ENCODE assay signal across 9 cellular contexts in genomic region chr9:72871685-72872084, GRCh38.
DNase-seq lines count a peak whose midpoint lies in the region; ATAC-seq and TF ChIP-seq lines count a peak whose summit lies in the region.
"Had no signal": no experiment of that assay in that cellular context is flagged by ENCODE, and none has a peak within 500 bp of the region (broad histone marks: within the 10 kb centered on the region; RNA-seq: fewer than 3 reads in every experiment).

No MANE protein-coding gene starts in this region.

- H3K9me3 Mint-ChIP-seq in glutamatergic neuron (ENCODE audit: unreplicated experiment): no peaks in the 10 kb centered on the region
- H3K9me3 Mint-ChIP-seq in stimulated activated memory B cell treated with anti-CD40 and anti-IgM and Interleukin-4, amounts not matched to agents 10 μg/mL and 1 μg/mL and 100 μg/mL, for 72 hours: peaks cover 3% of the 10 kb centered on the region
- H3K9me3 Mint-ChIP-seq in activated CD4-positive, alpha-beta T cell treated with anti-CD3 and anti-CD28 coated beads, Interleukin-2, amount 10 ng/mL, durations not matched to agents 7 days and 5 days: no peaks in the 10 kb centered on the region

- no peak for TF ChIP-seq EP300 in transverse colon (IDR thresholded peaks at IDR 0.05; ENCODE audit: low read depth)

- no peaks in the 10 kb centered on the region for H3K36me3 ChIP-seq in transverse colon
- H3K36me3 ChIP-seq: stomach had no signal

- TF ChIP-seq POLR2A in transverse colon (IDR thresholded peaks at IDR 0.05): no peak

- no peak for ATAC-seq in stimulated activated memory B cell treated with anti-CD40 and anti-IgM and Interleukin-4, amounts not matched to agents 10 μg/mL and 1 μg/mL and 100 μg/mL, for 72 hours

- 16 to 23% methylated on average over 3 of the region's 3 CpGs for WGBS in transverse colon (ENCODE audit: low coverage in 1 of 2), 2 donors

- H3K4me1 Mint-ChIP-seq in glutamatergic neuron (ENCODE audit: low read depth, unreplicated experiment): no peaks in the 10 kb centered on the region
- no peaks in the 10 kb centered on the region for H3K4me1 Mint-ChIP-seq in stimulated activated memory B cell treated with anti-CD40 and anti-IgM and Interleukin-4, amounts not matched to agents 10 μg/mL and 1 μg/mL and 100 μg/mL, for 72 hours
- H3K4me1 Mint-ChIP-seq in activated CD4-positive, alpha-beta T cell treated with anti-CD3 and anti-CD28 coated beads, Interleukin-2, amount 10 ng/mL, durations not matched to agents 7 days and 5 days: no peaks in the 10 kb centered on the region

- CTCF ChIA-PET in activated CD4-positive, alpha-beta T cell treated with anti-CD3 and anti-CD28 coated beads, Interleukin-2, amount 10 ng/mL, durations not matched to agents 7 days and 5 days (lab: Charles Lee): no interaction called here

- peak; percentile 68 for TF ChIP-seq CTCF in glutamatergic neuron (IDR thresholded peaks at IDR 0.05; ENCODE audit: partially characterized antibody, unreplicated experiment)
- peak; percentile 43 to 68 (median 52) for TF ChIP-seq CTCF in transverse colon (IDR thresholded peaks at IDR 0.05)

- H3K36me3 Mint-ChIP-seq in glutamatergic neuron (ENCODE audit: unreplicated experiment): no peaks in the 10 kb centered on the region
- no peaks in the 10 kb centered on the region for H3K36me3 Mint-ChIP-seq in stimulated activated memory B cell treated with anti-CD40 and anti-IgM and Interleukin-4, amounts not matched to agents 10 μg/mL and 1 μg/mL and 100 μg/mL, for 72 hours
- no peaks in the 10 kb centered on the region for H3K36me3 Mint-ChIP-seq in activated CD4-positive, alpha-beta T cell treated with anti-CD3 and anti-CD28 coated beads, Interleukin-2, amount 10 ng/mL, durations not matched to agents 7 days and 5 days (ENCODE audit: low read depth)

- H3K27me3 Mint-ChIP-seq in glutamatergic neuron (ENCODE audit: unreplicated experiment): peaks cover 2% of the 10 kb centered on the region
- no peaks in the 10 kb centered on the region for H3K27me3 Mint-ChIP-seq in stimulated activated memory B cell treated with anti-CD40 and anti-IgM and Interleukin-4, amounts not matched to agents 10 μg/mL and 1 μg/mL and 100 μg/mL, for 72 hours
- H3K27me3 Mint-ChIP-seq in activated CD4-positive, alpha-beta T cell treated with anti-CD3 and anti-CD28 coated beads, Interleukin-2, amount 10 ng/mL, durations not matched to agents 7 days and 5 days: peaks cover 2% of the 10 kb centered on the region

- no peak overlapping the region for H3K4me3 ChIP-seq in transverse colon
- H3K4me3 ChIP-seq: stomach had no signal

- POLR2A ChIA-PET in activated CD4-positive, alpha-beta T cell treated with anti-CD3 and anti-CD28 coated beads, Interleukin-2, amount 10 ng/mL, durations not matched to agents 7 days and 5 days (lab: Charles Lee): no interaction called here

- H3K9me3 ChIP-seq in transverse colon: no peaks in the 10 kb centered on the region
- H3K9me3 ChIP-seq: stomach had no signal

- peak; percentile 3 for DNase-seq in SIG-M5 treated with dmso at 0.1 percent for 504 hours (lab: John Stamatoyannopoulos, UW; ENCODE audit: unreplicated experiment)
- no peak for DNase-seq in SIG-M5 (lab: John Stamatoyannopoulos, UW)
- peak; percentile 26 for DNase-seq in SW480 (ENCODE audit: low spot score)
- no peak for DNase-seq in glutamatergic neuron
- DNase-seq in transverse colon: no peak
- no peak for DNase-seq in Ammon's horn (ENCODE audit: low spot score)
- no peak for DNase-seq in activated CD4-positive, alpha-beta T cell treated with anti-CD3 and anti-CD28 coated beads, Interleukin-2, amount 10 ng/mL, durations not matched to agents 7 days and 5 days
- DNase-seq: stomach had no signal

- intact Hi-C loops in transverse colon (cut with DNase I; ENCODE audit: low total_unique reads): loop anchor here (5.0 kb wide), 1 partner anchor 166 kb away; no protein-coding TSS in a partner anchor

- H3K4me3 Mint-ChIP-seq in glutamatergic neuron (ENCODE audit: unreplicated experiment): no peak overlapping the region
- H3K4me3 Mint-ChIP-seq in stimulated activated memory B cell treated with anti-CD40 and anti-IgM and Interleukin-4, amounts not matched to agents 10 μg/mL and 1 μg/mL and 100 μg/mL, for 72 hours: no peak overlapping the region
- H3K4me3 Mint-ChIP-seq in activated CD4-positive, alpha-beta T cell treated with anti-CD3 and anti-CD28 coated beads, Interleukin-2, amount 10 ng/mL, durations not matched to agents 7 days and 5 days: no peak overlapping the region

- in situ Hi-C loops in transverse colon (cut with MboI; ENCODE audit: low pct_ligation_motif_present in 1 of 4, low pct_unique_long_range_greater_than_20kb in 1 of 4, low sequenced_read_pairs in 3 of 4): loop anchor here (25.0 kb wide), 3 partner anchors 141 to 316 kb away; no protein-coding TSS in a partner anchor

- H3K27me3 ChIP-seq in transverse colon: no peaks in the 10 kb centered on the region
- H3K27me3 ChIP-seq: stomach had no signal

- H3K4me1 ChIP-seq in transverse colon: peaks cover 6 to 23% (median 15%) of the 10 kb centered on the region in 4 donors

- no peak overlapping the region for H3K27ac Mint-ChIP-seq in glutamatergic neuron (ENCODE audit: unreplicated experiment)
- H3K27ac Mint-ChIP-seq in stimulated activated memory B cell treated with anti-CD40 and anti-IgM and Interleukin-4, amounts not matched to agents 10 μg/mL and 1 μg/mL and 100 μg/mL, for 72 hours: no peak overlapping the region
- H3K27ac Mint-ChIP-seq in activated CD4-positive, alpha-beta T cell treated with anti-CD3 and anti-CD28 coated beads, Interleukin-2, amount 10 ng/mL, durations not matched to agents 7 days and 5 days: no peak overlapping the region

- peak overlapping the region; percentile 1 to 57 (median 26) for H3K27ac ChIP-seq in transverse colon
- H3K27ac ChIP-seq: stomach had no signal

Comparison
In these comparisons a context has a peak if more than half of its experiments do, and no peak if none do; other contexts are left out.
1. DNase-seq: peak in SIG-M5 treated with dmso at 0.1 percent for 504 hours (single experiment) and SW480 (single experiment); none in SIG-M5 (single experiment), glutamatergic neuron (single experiment), transverse colon (single experiment), Ammon's horn (single experiment) and activated CD4-positive, alpha-beta T cell treated with anti-CD3 and anti-CD28 coated beads, Interleukin-2, amount 10 ng/mL, durations not matched to agents 7 days and 5 days (single experiment).